In genomic region chr4:36779601-36780000, GRCh38 we compare ENCODE assay signal across 22 cellular contexts.
DNase-seq lines count a peak whose midpoint lies in the region; ATAC-seq, FAIRE-seq and TF ChIP-seq lines count a peak whose summit lies in the region.
"Had no signal": no experiment of that assay in that cellular context is flagged by ENCODE, and none has a peak within 500 bp of the region (broad histone marks: within the 10 kb centered on the region; RNA-seq: fewer than 3 reads in every experiment).

No MANE protein-coding gene starts in this region.

- no peak overlapping the region for H3K4me3 Mint-ChIP-seq in WTC11
- H3K4me3 Mint-ChIP-seq: CD14-positive monocyte; CD4-positive, alpha-beta memory T cell; CD4-positive, CD25-positive, alpha-beta regulatory T cell had no signal

- H3K4me1 ChIP-seq in pancreas (no peaks in the 10 kb centered on the region), breast epithelium (no peaks in the 10 kb centered on the region)
- H3K4me1 ChIP-seq: BE2C, BLaER1, Caco-2 had no signal

- H3K27me3 ChIP-seq in pancreas, result no peaks in the 10 kb centered on the region
- no peaks in the 10 kb centered on the region for H3K27me3 ChIP-seq in breast epithelium
- H3K27me3 ChIP-seq: BE2C, BLaER1 had no signal

- CTCF ChIA-PET in WTC11 (lab: Charles Lee), result no interaction called here

- TF ChIP-seq POLR2A in breast epithelium (IDR thresholded peaks at IDR 0.05), result no peak

- 76 to 94% methylated on average over 1 of the region's 1 CpG for WGBS in pancreas, 2 donors

- peaks cover 4% of the 10 kb centered on the region; the same call in 1 of the 2 replicates for H3K9me3 Mint-ChIP-seq in WTC11

- no peak overlapping the region for H3K27ac Mint-ChIP-seq in WTC11
- H3K27ac Mint-ChIP-seq: CD14-positive monocyte; CD4-positive, alpha-beta memory T cell; CD4-positive, CD25-positive, alpha-beta regulatory T cell had no signal

- H3K4me1 Mint-ChIP-seq in WTC11, result peaks cover 8% of the 10 kb centered on the region; the same call in 1 of the 2 replicates
- H3K4me1 Mint-ChIP-seq: CD14-positive monocyte; CD4-positive, alpha-beta memory T cell; CD4-positive, CD25-positive, alpha-beta regulatory T cell had no signal

- DNase-seq in WTC11 (ENCODE audit: low spot score) (no peak), pancreas (no peak), HuH-7.5 (ENCODE audit: low spot score) (no peak), breast epithelium (ENCODE audit: low spot score in 2 of 2) (no peak)
- DNase-seq: ACHN; BE2C; C1 segment of cervical spinal cord; Caco-2; Calu3; CD4-positive, alpha-beta memory T cell; CD4-positive, CD25-positive, alpha-beta regulatory T cell; DND-41; EL; GDM1 had no signal

- no peak overlapping the region for H3K27ac ChIP-seq in pancreas
- H3K27ac ChIP-seq in breast epithelium, result no peak overlapping the region
- H3K27ac ChIP-seq: 22Rv1, BLaER1 had no signal

- POLR2A ChIA-PET in WTC11 (lab: Charles Lee), result no interaction called here

- ATAC-seq in WTC11, result no peak
- no peak for ATAC-seq in pancreas
- ATAC-seq: GM12878 had no signal

- H3K36me3 Mint-ChIP-seq in WTC11, result no peaks in the 10 kb centered on the region
- H3K36me3 Mint-ChIP-seq: CD14-positive monocyte; CD4-positive, alpha-beta memory T cell; CD4-positive, CD25-positive, alpha-beta regulatory T cell had no signal

- TF ChIP-seq CTCF in WTC11 (IDR thresholded peaks at IDR 0.05) (no peak), pancreas (IDR thresholded peaks at IDR 0.05) (no peak), breast epithelium (IDR thresholded peaks at IDR 0.05) (no peak)

- H3K9me3 ChIP-seq in pancreas (no peaks in the 10 kb centered on the region), breast epithelium (no peaks in the 10 kb centered on the region)
- H3K9me3 ChIP-seq: BE2C, BLaER1, Caco-2 had no signal

- H3K27me3 Mint-ChIP-seq in WTC11 (ENCODE audit: low read depth), result no peaks in the 10 kb centered on the region; the same call in 1 of the 2 replicates
- H3K27me3 Mint-ChIP-seq: CD4-positive, alpha-beta memory T cell; CD4-positive, CD25-positive, alpha-beta regulatory T cell had no signal

- FAIRE-seq in A204.1 (lab: Jason Lieb, UNC), result peak; percentile 67
- FAIRE-seq in pancreas (lab: Jason Lieb, UNC), result peak; percentile 76
- FAIRE-seq: D721Med, GM12878, GM12892, GM18507 had no signal

- H3K36me3 ChIP-seq in pancreas (no peaks in the 10 kb centered on the region), breast epithelium (no peaks in the 10 kb centered on the region)
- H3K36me3 ChIP-seq: BE2C, BLaER1 had no signal

- intact Hi-C loops in pancreas (cut with DNase I), result no loop called here
- intact Hi-C loops in breast epithelium (cut with DNase I; ENCODE audit: low total_unique reads), result loop anchor here (5.0 kb wide), 1 partner anchor 382 kb away; no protein-coding TSS in a partner anchor

- no peak overlapping the region for H3K4me3 ChIP-seq in pancreas
- H3K4me3 ChIP-seq in breast epithelium, result no peak overlapping the region
- H3K4me3 ChIP-seq: BLaER1, GM12878 had no signal

TF ChIP-seq in WTC11, 78 proteins besides CTCF, POLR2A, EP300 and RAD21:
- TF ChIP-seq USF1 (CRISPR knock-in tag; IDR thresholded peaks at IDR 0.05) (no peak), ESRRA (CRISPR knock-in tag; IDR thresholded peaks at IDR 0.05; ENCODE audit: borderline replicate concordance) (no peak), HMGA2 (CRISPR knock-in tag; IDR thresholded peaks at IDR 0.05) (peak; percentile 93), ZNF317 (CRISPR knock-in tag; IDR thresholded peaks at IDR 0.05; ENCODE audit: borderline replicate concordance, low read depth) (no peak)
